ENCODE assay signal across 8 cellular contexts in genomic region chr2:152134488-152135280, GRCh38. TPM values are rescaled to one million over a fixed set of nuclear protein-coding genes. Genes with fewer than 3 reads are reported as not detected.
DNase-seq lines count a peak whose midpoint lies in the region; ATAC-seq and TF ChIP-seq lines count a peak whose summit lies in the region.

No MANE protein-coding gene starts in this region.

- CTCF ChIA-PET in activated CD8-positive, alpha-beta T cell treated with anti-CD3 and anti-CD28 coated beads, Interleukin-2, amount 10 ng/mL, durations not matched to agents 7 days and 5 days (lab: Charles Lee), result interaction anchor here (0.9 to 2.1 kb wide), 2 partner anchors 14 to 501 kb away, joined by 4 to 5 read pairs; no protein-coding TSS in a partner anchor

- H3K27ac Mint-ChIP-seq in activated CD8-positive, alpha-beta T cell treated with anti-CD3 and anti-CD28 coated beads, Interleukin-2, amount 10 ng/mL, durations not matched to agents 7 days and 5 days, result no peak overlapping the region

- no peak for TF ChIP-seq CTCF in omental fat pad (IDR thresholded peaks at IDR 0.05)

- H3K36me3 Mint-ChIP-seq in activated CD8-positive, alpha-beta T cell treated with anti-CD3 and anti-CD28 coated beads, Interleukin-2, amount 10 ng/mL, durations not matched to agents 7 days and 5 days (ENCODE audit: low read depth), result peaks cover 10% of the 10 kb centered on the region

- peak; percentile 17 for DNase-seq in activated naive CD4-positive, alpha-beta T cell treated with Interleukin-2 at 50 U/mL for 16 hours
- no peak for DNase-seq in activated naive CD4-positive, alpha-beta T cell treated with anti-CD3 and anti-CD28 coated beads, Interleukin-2, amount 50 U/mL, for 16 hours
- DNase-seq in activated CD8-positive, alpha-beta T cell treated with anti-CD3 and anti-CD28 coated beads, Interleukin-2, amount 10 ng/mL, durations not matched to agents 7 days and 5 days, result peak; percentile 27
- no peak for DNase-seq in omental fat pad (ENCODE audit: low spot score)
- no peak for DNase-seq in activated effector memory CD4-positive, alpha-beta T cell treated with Interleukin-2 at 50 U/mL for 16 hours
- DNase-seq in DMS 273 (lab: John Stamatoyannopoulos, UW; ENCODE audit: unreplicated experiment), result no peak
- DNase-seq in iPS-NIHi7 (ENCODE audit: extremely low spot score), result no peak

- no peak overlapping the region for H3K4me3 Mint-ChIP-seq in activated CD8-positive, alpha-beta T cell treated with anti-CD3 and anti-CD28 coated beads, Interleukin-2, amount 10 ng/mL, durations not matched to agents 7 days and 5 days

- H3K9me3 Mint-ChIP-seq in activated CD8-positive, alpha-beta T cell treated with anti-CD3 and anti-CD28 coated beads, Interleukin-2, amount 10 ng/mL, durations not matched to agents 7 days and 5 days (ENCODE audit: insufficient read depth), result no peaks in the 10 kb centered on the region

- no peaks in the 10 kb centered on the region for H3K27me3 Mint-ChIP-seq in activated CD8-positive, alpha-beta T cell treated with anti-CD3 and anti-CD28 coated beads, Interleukin-2, amount 10 ng/mL, durations not matched to agents 7 days and 5 days (ENCODE audit: low read depth)

- ATAC-seq in HG02885 (IDR thresholded peaks at IDR 0.05; ENCODE audit: poor library complexity, unreplicated experiment), result peak; percentile 81
- peak; percentile 67 for ATAC-seq in activated CD8-positive, alpha-beta T cell treated with anti-CD3 and anti-CD28 coated beads, Interleukin-2, amount 10 ng/mL, durations not matched to agents 7 days and 5 days
- ATAC-seq in omental fat pad (ENCODE audit: low FRiP score), result peak; percentile 75

- POLR2A ChIA-PET in activated CD8-positive, alpha-beta T cell treated with anti-CD3 and anti-CD28 coated beads, Interleukin-2, amount 10 ng/mL, durations not matched to agents 7 days and 5 days (lab: Charles Lee), result no interaction called here

- peaks cover 13% of the 10 kb centered on the region for H3K4me1 Mint-ChIP-seq in activated CD8-positive, alpha-beta T cell treated with anti-CD3 and anti-CD28 coated beads, Interleukin-2, amount 10 ng/mL, durations not matched to agents 7 days and 5 days (ENCODE audit: low read depth)

RNA-seq across cellular contexts. Expression of gene CACNB4, which starts 35.8 kb away (rescaled TPM):
- total RNA-seq in activated CD8-positive, alpha-beta T cell treated with anti-CD3 and anti-CD28 coated beads, Interleukin-2, amount 10 ng/mL, durations not matched to agents 7 days and 5 days, result under 1 TPM; 0.29 to 0.47 TPM
- total RNA-seq in omental fat pad, result 1 to 10 TPM; 1.5 to 5.4 (median 2.4) TPM

RNA-seq across cellular contexts. Expression of gene STAM2, which starts 40.9 kb away (rescaled TPM):
- 10 to 100 TPM; 15.5 to 17.5 TPM for total RNA-seq in activated CD8-positive, alpha-beta T cell treated with anti-CD3 and anti-CD28 coated beads, Interleukin-2, amount 10 ng/mL, durations not matched to agents 7 days and 5 days
- total RNA-seq in omental fat pad, result 10 to 100 TPM; 23.9 to 47.8 (median 33.4) TPM

Comparison
In these comparisons a context has a peak if more than half of its experiments do, and no peak if none do; other contexts are left out.
1. DNase-seq: peak in activated naive CD4-positive, alpha-beta T cell treated with Interleukin-2 at 50 U/mL for 16 hours (single experiment) and activated CD8-positive, alpha-beta T cell treated with anti-CD3 and anti-CD28 coated beads, Interleukin-2, amount 10 ng/mL, durations not matched to agents 7 days and 5 days (single experiment); none in activated naive CD4-positive, alpha-beta T cell treated with anti-CD3 and anti-CD28 coated beads, Interleukin-2, amount 50 U/mL, for 16 hours (single experiment), omental fat pad (single experiment), activated effector memory CD4-positive, alpha-beta T cell treated with Interleukin-2 at 50 U/mL for 16 hours (single experiment), DMS 273 (single experiment) and iPS-NIHi7 (single experiment).
2. Peak in every context shown above with its lines, with median percentiles within 50 percentile points of each other: ATAC-seq.